ENCODE assay signal across 22 cellular contexts in the genomic region with DNA sequence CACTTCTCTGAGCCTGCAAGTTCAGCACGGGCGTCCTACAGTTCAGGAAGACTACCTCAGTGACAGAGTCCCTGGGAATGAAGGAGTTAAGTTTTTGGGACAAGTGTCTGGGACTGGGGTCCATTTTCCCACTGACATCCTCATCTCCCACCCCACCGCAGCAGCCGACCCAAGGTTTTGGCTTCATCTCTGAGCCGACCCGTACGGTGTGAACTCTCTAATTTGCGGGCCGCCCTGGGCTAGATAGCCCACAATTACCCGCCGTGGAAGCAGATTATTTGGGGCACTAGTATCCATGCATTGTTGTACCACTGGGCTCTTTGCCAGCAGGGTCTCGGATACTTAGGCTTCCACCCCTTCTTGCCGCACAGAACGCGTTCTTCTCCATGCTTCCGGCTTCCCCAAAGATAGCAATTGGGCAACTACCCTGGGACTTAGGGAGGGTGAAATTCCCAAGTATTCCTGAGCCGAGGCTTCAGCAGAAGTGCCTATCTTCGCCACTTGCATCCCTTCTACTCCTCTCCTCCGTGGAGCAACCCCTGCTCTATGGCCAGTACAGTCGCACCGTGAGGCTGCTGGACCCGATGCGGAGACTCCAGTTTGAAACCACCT. TPM values are rescaled to one million over a fixed set of nuclear protein-coding genes. Genes with fewer than 3 reads are reported as not detected.
"Had no signal": no experiment of that assay in that cellular context is flagged by ENCODE, and none has a peak within 500 bp of the region (broad histone marks: within the 10 kb centered on the region; RNA-seq: fewer than 3 reads in every experiment).

No MANE protein-coding gene starts in this region.

- H3K4me1 Mint-ChIP-seq: activated naive CD8-positive, alpha-beta T cell treated with anti-CD3 and anti-CD28 coated beads for 36 hours; memory B cell; naive thymus-derived CD8-positive, alpha-beta T cell had no signal

- DNase-seq: activated CD4-positive, alpha-beta T cell treated with anti-CD3 and anti-CD28 coated beads, Interleukin-2, amount 50 U/mL, for 1 hour; activated CD8-positive, alpha-beta memory T cell treated with anti-CD3 and anti-CD28 coated beads for 24 hours; activated naive CD8-positive, alpha-beta T cell treated with anti-CD3 and anti-CD28 coated beads for 36 hours; amygdala; brain microvascular endothelial cell; cortex of kidney; effector CD8-positive, alpha-beta T cell; foreskin keratinocyte; glutamatergic neuron; kidney; left ventricle myocardium inferior; mucosa of descending colon; naive thymus-derived CD8-positive, alpha-beta T cell; right cardiac atrium; small intestine; stimulated activated CD4-positive, alpha-beta T cell treated with anti-CD3 and anti-CD28 coated beads, Interleukin-4, amount 100 ng/mL, for 24 hours; trophoblast cell had no signal

- H3K9me3 ChIP-seq: left ventricle myocardium inferior, mucosa of descending colon, suprapubic skin had no signal

- H3K36me3 ChIP-seq: brain microvascular endothelial cell, left ventricle myocardium inferior, suprapubic skin had no signal

- H3K4me3 ChIP-seq: left ventricle myocardium inferior, mucosa of descending colon, suprapubic skin had no signal

- H3K4me1 ChIP-seq: foreskin keratinocyte, left ventricle myocardium inferior had no signal

- H3K9me3 Mint-ChIP-seq: activated naive CD8-positive, alpha-beta T cell treated with anti-CD3 and anti-CD28 coated beads for 36 hours; memory B cell; stimulated activated naive CD8-positive, alpha-beta T cell treated with anti-CD3 and anti-CD28 coated beads, Interleukin-15, Interleukin-2, amounts not matched to agents 100 ng/mL and 50 ng/mL, for 24 hours; T-helper 2 cell treated with Interferon-gamma antibody and Interleukin-4, amounts not matched to agents 5 μg/mL and 100 μg/mL, for 36 hours had no signal

- H3K36me3 Mint-ChIP-seq: activated naive CD8-positive, alpha-beta T cell treated with anti-CD3 and anti-CD28 coated beads for 36 hours; memory B cell had no signal

- H3K27ac Mint-ChIP-seq: activated naive CD8-positive, alpha-beta T cell treated with anti-CD3 and anti-CD28 coated beads for 36 hours; memory B cell; naive thymus-derived CD8-positive, alpha-beta T cell; progenitor cell of endocrine pancreas; stimulated activated naive CD8-positive, alpha-beta T cell treated with anti-CD3 and anti-CD28 coated beads, Interleukin-15, Interleukin-2, amounts not matched to agents 100 ng/mL and 50 ng/mL, for 24 hours; T-helper 2 cell treated with Interferon-gamma antibody and Interleukin-4, amounts not matched to agents 5 μg/mL and 100 μg/mL, for 36 hours had no signal

- H3K4me3 Mint-ChIP-seq: activated naive CD8-positive, alpha-beta T cell treated with anti-CD3 and anti-CD28 coated beads for 36 hours; memory B cell; naive thymus-derived CD8-positive, alpha-beta T cell; stimulated activated naive CD8-positive, alpha-beta T cell treated with anti-CD3 and anti-CD28 coated beads, Interleukin-15, Interleukin-2, amounts not matched to agents 100 ng/mL and 50 ng/mL, for 24 hours; T-helper 2 cell treated with Interferon-gamma antibody and Interleukin-4, amounts not matched to agents 5 μg/mL and 100 μg/mL, for 36 hours had no signal

- H3K27ac ChIP-seq: brain microvascular endothelial cell, foreskin keratinocyte, left ventricle myocardium inferior, suprapubic skin had no signal

RNA-seq across cellular contexts. Expression of a gene that starts 2.4 kb away (rescaled TPM):
- total RNA-seq: activated naive CD8-positive, alpha-beta T cell treated with anti-CD3 and anti-CD28 coated beads for 36 hours; left ventricle myocardium inferior; naive thymus-derived CD8-positive, alpha-beta T cell had no signal
